26 cellular contexts compared by ENCODE assay signal in the genomic region with DNA sequence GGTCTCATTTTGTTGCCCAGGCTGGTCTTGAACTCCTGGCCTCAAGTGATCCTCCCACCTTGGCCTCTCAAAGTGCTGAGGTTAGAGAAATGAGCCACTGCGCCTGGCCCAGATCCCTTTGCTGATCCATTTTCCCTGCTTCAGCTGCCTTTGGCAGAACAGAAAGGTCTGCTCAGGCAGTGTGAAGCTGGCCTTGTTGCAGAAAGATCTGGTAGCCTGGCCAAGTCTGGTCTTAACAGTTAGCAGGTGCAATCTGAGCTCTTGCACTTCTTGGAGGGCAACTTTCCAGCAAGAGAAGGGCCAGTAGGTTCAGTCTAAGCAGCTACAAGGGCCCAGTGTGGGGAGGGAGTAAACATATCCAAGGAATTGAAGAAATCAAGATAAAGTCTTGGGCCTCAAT. TPM values are rescaled to one million over a fixed set of nuclear protein-coding genes. Genes with fewer than 3 reads are reported as not detected.
DNase-seq lines count a peak whose midpoint lies in the region; ATAC-seq and TF ChIP-seq lines count a peak whose summit lies in the region.
"Had no signal": no experiment of that assay in that cellular context is flagged by ENCODE, and none has a peak within 500 bp of the region (broad histone marks: within the 10 kb centered on the region; RNA-seq: fewer than 3 reads in every experiment).

No MANE protein-coding gene starts in this region.

- peak; percentile 70 for ATAC-seq in gastroesophageal sphincter
- ATAC-seq in sciatic nerve: peak; percentile 44
- ATAC-seq in left colon: no peak
- ATAC-seq: activated T-cell treated with anti-CD3 and anti-CD28 coated beads, Interleukin-2, amount 50 U/mL, for 4 hours; CD8-positive, alpha-beta T cell; PC-3; T-cell had no signal

- H3K27ac ChIP-seq in gastroesophageal sphincter: no peak overlapping the region

- TF ChIP-seq EP300 in gastroesophageal sphincter (IDR thresholded peaks at IDR 0.05): no peak

- H3K36me3 ChIP-seq in MG63 (no peaks in the 10 kb centered on the region), gastroesophageal sphincter (no peaks in the 10 kb centered on the region)

- H3K4me3 ChIP-seq in MG63 (no peak overlapping the region), gastroesophageal sphincter (no peak overlapping the region)

- H3K9me3 ChIP-seq in MG63 (no peaks in the 10 kb centered on the region), gastroesophageal sphincter (no peaks in the 10 kb centered on the region)

- TF ChIP-seq CTCF in AG09319 (IDR thresholded peaks at IDR 0.05; ENCODE audit: low read depth, low read length) (no peak), gastroesophageal sphincter (IDR thresholded peaks at IDR 0.05) (no peak)

- no peak for TF ChIP-seq POLR2A in gastroesophageal sphincter (IDR thresholded peaks at IDR 0.05)

- intact Hi-C loops in sciatic nerve (cut with DNase I) (no loop called here), left colon (cut with DNase I, micrococcal nuclease) (no loop called here)

- H3K27me3 ChIP-seq in MG63 (no peaks in the 10 kb centered on the region), gastroesophageal sphincter (no peaks in the 10 kb centered on the region)

- H3K4me1 ChIP-seq in gastroesophageal sphincter: no peaks in the 10 kb centered on the region

- DNase-seq in AG09319 (ENCODE audit: extremely low read depth, low read depth) (peak; percentile 55), MG63 (peak; percentile 68), sciatic nerve (ENCODE audit: low spot score) (no peak), left colon (no peak), EL (no peak), NOMO-1 (lab: John Stamatoyannopoulos, UW; ENCODE audit: unreplicated experiment in 2 of 2) (no peak)
- no peak for DNase-seq in stimulated activated CD4-positive, alpha-beta T cell treated with anti-CD3 and anti-CD28 coated beads, Interleukin-4, amount 100 ng/mL, for 24 hours
- DNase-seq: activated CD4-positive, alpha-beta T cell treated with anti-CD3 and anti-CD28 coated beads for 1 hour; activated CD8-positive, alpha-beta memory T cell treated with anti-CD3 and anti-CD28 coated beads for 24 hours; activated naive CD4-positive, alpha-beta T cell treated with anti-CD3 and anti-CD28 coated beads for 36 hours; activated T-cell treated with anti-CD3 and anti-CD28 coated beads, Interleukin-2, amount 50 U/mL, for 4 hours; CD8-positive, alpha-beta T cell; central memory CD4-positive, alpha-beta T cell; DND-41; effector CD8-positive, alpha-beta T cell; HFFc6; KG1; mammary epithelial cell; MV-4-11; NCI-H187; NCI-H446; occipital lobe; PC-3; SHP77; T-cell had no signal

- 83 to 100% methylated on average over 1 of the region's 1 CpG for WGBS in gastroesophageal sphincter (ENCODE audit: low coverage in 1 of 2), 2 donors

RNA-seq across cellular contexts. Expression of a gene that starts 38.8 kb away (rescaled TPM):
- 8.9 and 9.3 TPM in 2 replicates for total RNA-seq in MG63 (2014; rRNA removed; shearing (Covaris generic); ENCODE audit: low replicate concordance)
- total RNA-seq in gastroesophageal sphincter (10 to 100 TPM; 13.1 to 42.7 (median 26.7) TPM), sciatic nerve (55.4 TPM), left colon (10 to 100 TPM; 58.9 to 84.8 TPM)

Comparison
In these comparisons a context has a peak if more than half of its experiments do, and no peak if none do; other contexts are left out.
1. DNase-seq: peak in AG09319 (single experiment) and MG63 (single experiment); none in sciatic nerve (single experiment), left colon (0 of 2), EL (single experiment), stimulated activated CD4-positive, alpha-beta T cell treated with anti-CD3 and anti-CD28 coated beads, Interleukin-4, amount 100 ng/mL, for 24 hours (single experiment) and NOMO-1 (0 of 2).